ENCODE assay signal across 8 cellular contexts in genomic region chr21:36980280-36981048, GRCh38. TPM values are rescaled to one million over a fixed set of nuclear protein-coding genes. Genes with fewer than 3 reads are reported as not detected.
DNase-seq lines count a peak whose midpoint lies in the region; ATAC-seq and TF ChIP-seq lines count a peak whose summit lies in the region.

No MANE protein-coding gene starts in this region.

- no peak overlapping the region for H2AK5ac ChIP-seq in mesendoderm (ENCODE audit: low read length)

- TF ChIP-seq POLR2A in vagina (IDR thresholded peaks at IDR 0.05): no peak

- H3K79me1 ChIP-seq in mesendoderm (ENCODE audit: low read length): no peaks in the 10 kb centered on the region

- peak overlapping the region; percentile 50 for H3K4me3 ChIP-seq in GM06990 (replicated peaks; ENCODE audit: low read depth, low read length)
- H3K4me3 ChIP-seq in dorsolateral prefrontal cortex: peak overlapping the region; percentile 25 to 76 (median 64)
- H3K4me3 ChIP-seq in mesendoderm (ENCODE audit: low read length): peak overlapping the region; percentile 19
- H3K4me3 ChIP-seq in vagina: peak overlapping the region; percentile 40 to 56

- H3K9me3 ChIP-seq in vagina: no peaks in the 10 kb centered on the region

- H2BK15ac ChIP-seq in mesendoderm (replicated peaks; ENCODE audit: low read depth): no peak overlapping the region

- no peak overlapping the region for H4K5ac ChIP-seq in mesendoderm (ENCODE audit: low read length)

- no peaks in the 10 kb centered on the region for H3K79me2 ChIP-seq in mesendoderm (ENCODE audit: control insufficient read depth, insufficient read depth, low read length)

- no peak overlapping the region for H2BK5ac ChIP-seq in mesendoderm (ENCODE audit: low read length)

- H3K27ac ChIP-seq in dorsolateral prefrontal cortex (peak overlapping the region in 48 of 59 donors; percentile 7 to 86 (median 70)), mesendoderm (ENCODE audit: low read depth, low read length) (no peak overlapping the region), vagina (peak overlapping the region; percentile 4)

- peak overlapping the region; percentile 81 for H3K56ac ChIP-seq in mesendoderm (ENCODE audit: low read length)

- no peak overlapping the region for H3K23ac ChIP-seq in mesendoderm (ENCODE audit: low read length)

- TF ChIP-seq CTCF in GM06990 (IDR thresholded peaks at IDR 0.05; ENCODE audit: insufficient read depth, low read length, poor library complexity, severe bottlenecking) (no peak), dorsolateral prefrontal cortex (IDR thresholded peaks at IDR 0.05 in 54 of 56, conservative IDR thresholded peaks at IDR 0.05 in 2 of 56; ENCODE audit: low read depth in 1 of 56, partially characterized antibody in 56 of 56) (peak in 1 of 56 donors; percentile 20), vagina (IDR thresholded peaks at IDR 0.05) (no peak), GM13977 (IDR thresholded peaks at IDR 0.05; ENCODE audit: extremely low read depth, insufficient read depth, missing control alignments) (no peak)

- no peak overlapping the region for H2BK120ac ChIP-seq in mesendoderm (ENCODE audit: low read depth, low read length)

- no peaks in the 10 kb centered on the region for H3K4me1 ChIP-seq in mesendoderm (ENCODE audit: control insufficient read depth, low read depth, low read length)
- H3K4me1 ChIP-seq in vagina: peaks cover 19% of the 10 kb centered on the region

- no peak for ATAC-seq in GM21723 (IDR thresholded peaks at IDR 0.05; ENCODE audit: unreplicated experiment)

- in situ Hi-C loops in GM13977 (cut with MboI; ENCODE audit: low pct_unique_long_range_greater_than_20kb, low sequenced_read_pairs, unreplicated experiment): no loop called here

- H3K36me3 ChIP-seq in GM06990 (ENCODE audit: control insufficient read depth, insufficient read depth, low read length): no peaks in the 10 kb centered on the region
- H3K36me3 ChIP-seq in mesendoderm (ENCODE audit: control insufficient read depth, insufficient read depth, low read length): no peaks in the 10 kb centered on the region
- no peaks in the 10 kb centered on the region for H3K36me3 ChIP-seq in vagina

- intact Hi-C loops in dorsolateral prefrontal cortex (cut with DNase I) (no loop called here), vagina (cut with DNase I) (no loop called here)

- H4K8ac ChIP-seq in mesendoderm (ENCODE audit: low read depth, low read length): no peak overlapping the region

- peak overlapping the region; percentile 67 for H3K9ac ChIP-seq in mesendoderm (ENCODE audit: low read length)

- no peak overlapping the region for H3K4ac ChIP-seq in mesendoderm (ENCODE audit: low read depth, low read length)

- H3K27me3 ChIP-seq in GM06990 (replicated peaks; ENCODE audit: control insufficient read depth, insufficient read depth, low read length) (no peaks in the 10 kb centered on the region), dorsolateral prefrontal cortex (peaks cover 0 to 2% (median 0%) of the 10 kb centered on the region in 45 donors), mesendoderm (ENCODE audit: insufficient read depth, low read length, poor library complexity) (no peaks in the 10 kb centered on the region), vagina (no peaks in the 10 kb centered on the region)

- DNase-seq in GM06990 (ENCODE audit: extremely low read depth, insufficient read length) (peak; percentile 41), NCI-H345 treated with DMSO at 0.1 percent for 48 hours (lab: John Stamatoyannopoulos, UW; ENCODE audit: unreplicated experiment) (peak; percentile 34), dorsolateral prefrontal cortex (peak in 4 of 10 donors; percentile 11 to 57 (median 34)), mesendoderm (no peak), vagina (ENCODE audit: extremely low spot score in 2 of 2) (no peak), GM13977 (ENCODE audit: low spot score) (no peak), activated gamma-delta T cell treated with Interleukin-2 at 50 U/mL for 16 hours (no peak)

- H3K4me2 ChIP-seq in mesendoderm (ENCODE audit: low read length): peak overlapping the region; percentile 58

- no CpG with 5 or more reads among the region's 53 CpGs for WGBS in mesendoderm (ENCODE audit: extremely low coverage, insufficient coverage, low lambda C conversion rate)

- H3K18ac ChIP-seq in mesendoderm (ENCODE audit: low read length): no peak overlapping the region

RNA-seq across cellular contexts. Expression of gene HLCS, which starts 14.0 kb away (rescaled TPM):
- total RNA-seq in dorsolateral prefrontal cortex: 10 to 100 TPM; 18.7 to 38.4 (median 25.9) TPM
- 4.7 TPM for polyA plus RNA-seq in mesendoderm (2013, experiment 1 of 2)
- 5.2 TPM for polyA plus RNA-seq in mesendoderm (2013, experiment 2 of 2)
- total RNA-seq in vagina: 10.3 TPM

RNA-seq across cellular contexts. Expression of gene RIPPLY3, which starts 26.0 kb away (rescaled TPM):
- total RNA-seq in dorsolateral prefrontal cortex (under 1 TPM in 5 of 120 experiments, not detected in 115; 0.24 to 0.38 (median 0.25) TPM), vagina (not detected)
- 0.51 TPM for polyA plus RNA-seq in mesendoderm (2013, experiment 1 of 2)
- 0.55 TPM for polyA plus RNA-seq in mesendoderm (2013, experiment 2 of 2)

Comparison
In these comparisons a context has a peak if more than half of its experiments do, and no peak if none do; other contexts are left out.
1. DNase-seq: peak in GM06990 (single experiment) and NCI-H345 treated with DMSO at 0.1 percent for 48 hours (single experiment); none in mesendoderm (single experiment), vagina (0 of 2), GM13977 (single experiment) and activated gamma-delta T cell treated with Interleukin-2 at 50 U/mL for 16 hours (single experiment).
2. Peak in every context shown above with its lines, with median percentiles within 50 percentile points of each other: H3K4me3 ChIP-seq.